In genomic region chr5:169978744-169979143, GRCh38 we compare ENCODE assay signal across 19 cellular contexts. TPM values are rescaled to one million over a fixed set of nuclear protein-coding genes. Genes with fewer than 3 reads are reported as not detected.
A peak's percentile ranks its signal among the peaks of the same experiment; 100 is the strongest.
DNase-seq lines count a peak whose midpoint lies in the region; TF ChIP-seq lines count a peak whose summit lies in the region.
"Had no signal": no experiment of that assay in that cellular context is flagged by ENCODE, and none has a peak within 500 bp of the region (broad histone marks: within the 10 kb centered on the region; RNA-seq: fewer than 3 reads in every experiment).

No MANE protein-coding gene starts in this region.

- H3K27ac Mint-ChIP-seq in CD8-positive, alpha-beta memory T cell, result no peak overlapping the region
- H3K27ac Mint-ChIP-seq: effector memory CD8-positive, alpha-beta T cell; progenitor cell of endocrine pancreas; stimulated activated naive CD8-positive, alpha-beta T cell treated with anti-CD3 and anti-CD28 coated beads, Interleukin-15, Interleukin-2, amounts not matched to agents 100 ng/mL and 50 ng/mL, for 24 hours had no signal

- TF ChIP-seq CTCF in AG09309 (IDR thresholded peaks at IDR 0.05; ENCODE audit: control insufficient read depth, insufficient read depth, low read depth, low read length, missing control alignments), result no peak

- H3K36me3 Mint-ChIP-seq in CD8-positive, alpha-beta memory T cell, result peaks cover 7 to 41% (median 10%) of the 10 kb centered on the region in 3 donors

- peaks cover 0 to 3% of the 10 kb centered on the region in 2 donors for H3K27me3 Mint-ChIP-seq in CD8-positive, alpha-beta memory T cell
- H3K27me3 Mint-ChIP-seq: effector memory CD8-positive, alpha-beta T cell; stimulated activated naive CD8-positive, alpha-beta T cell treated with anti-CD3 and anti-CD28 coated beads, Interleukin-15, Interleukin-2, amounts not matched to agents 100 ng/mL and 50 ng/mL, for 24 hours had no signal

- no peak overlapping the region for H3K4me3 Mint-ChIP-seq in CD8-positive, alpha-beta memory T cell
- H3K4me3 Mint-ChIP-seq: effector memory CD8-positive, alpha-beta T cell; stimulated activated naive CD8-positive, alpha-beta T cell treated with anti-CD3 and anti-CD28 coated beads, Interleukin-15, Interleukin-2, amounts not matched to agents 100 ng/mL and 50 ng/mL, for 24 hours had no signal

- H3K27ac ChIP-seq in mesodermal cell (ENCODE audit: low read depth, low read length, severe bottlenecking), result no peak overlapping the region
- H3K27ac ChIP-seq in CD8-positive, alpha-beta memory T cell (ENCODE audit: low read depth, low read length), result no peak overlapping the region
- H3K27ac ChIP-seq: C4-2B had no signal

- H3K9me3 ChIP-seq in endocrine pancreas (ENCODE audit: control insufficient read depth, low read length) (no peaks in the 10 kb centered on the region), mesodermal cell (ENCODE audit: control insufficient read depth, low read length) (no peaks in the 10 kb centered on the region)
- no peaks in the 10 kb centered on the region for H3K9me3 ChIP-seq in CD8-positive, alpha-beta memory T cell (ENCODE audit: low read length)
- H3K9me3 ChIP-seq: SJSA1 had no signal

- H3K4me3 ChIP-seq in AG09309 (ENCODE audit: control insufficient read depth, low read depth, low read length) (peak overlapping the region; percentile 68), endocrine pancreas (ENCODE audit: control insufficient read depth, insufficient read depth, low read length) (no peak overlapping the region), mesodermal cell (ENCODE audit: extremely low read depth, insufficient read depth, low read length, poor library complexity, severe bottlenecking) (peak overlapping the region; percentile 49)
- no peak overlapping the region for H3K4me3 ChIP-seq in CD8-positive, alpha-beta memory T cell (ENCODE audit: low read length)

- DNase-seq in AG09309 (ENCODE audit: low read depth) (no peak), NCI-H345 treated with DMSO at 0.1 percent for 48 hours (lab: John Stamatoyannopoulos, UW; ENCODE audit: unreplicated experiment) (peak; percentile 3), SK-N-DZ (ENCODE audit: low spot score) (no peak), NCI-H1105 treated with DMSO at 0.1 percent for 48 hours (lab: John Stamatoyannopoulos, UW) (no peak), UCSD-AML1 (lab: John Stamatoyannopoulos, UW; ENCODE audit: unreplicated experiment) (no peak)
- DNase-seq in CD8-positive, alpha-beta memory T cell, result no peak
- DNase-seq: activated CD4-positive, CD25-positive, alpha-beta regulatory T cell; effector memory CD8-positive, alpha-beta T cell; GDM1; H7; NCI-H1048; NCI-H748 treated with DMSO at 0.1 percent for 48 hours; stimulated activated CD4-positive, alpha-beta T cell treated with anti-CD3 and anti-CD28 coated beads, Interleukin-4, amount 100 ng/mL, for 4 hours had no signal

- CTCF ChIA-PET in CD8-positive, alpha-beta memory T cell (lab: Charles Lee), result no interaction called here

- WGBS in mesodermal cell (ENCODE audit: insufficient coverage in 2 of 2), 2 experiments, result 66 to 67% methylated on average over 5 to 6 of the region's 7 CpGs

- H3K36me3 ChIP-seq in endocrine pancreas (ENCODE audit: control insufficient read depth, insufficient read depth, low read length) (no peaks in the 10 kb centered on the region), mesodermal cell (ENCODE audit: control insufficient read depth, insufficient read depth, low read length) (no peaks in the 10 kb centered on the region)
- H3K36me3 ChIP-seq in CD8-positive, alpha-beta memory T cell (ENCODE audit: insufficient read depth, low read length), result peaks cover 10% of the 10 kb centered on the region
- H3K36me3 ChIP-seq: SJSA1 had no signal

- peak overlapping the region; percentile 19 for H3K9ac ChIP-seq in endocrine pancreas (ENCODE audit: control insufficient read depth, insufficient read depth, low read length)

- no peaks in the 10 kb centered on the region for H3K4me1 Mint-ChIP-seq in CD8-positive, alpha-beta memory T cell

- H3K27me3 ChIP-seq in endocrine pancreas (ENCODE audit: control insufficient read depth, insufficient read depth, low read length), result no peaks in the 10 kb centered on the region
- H3K27me3 ChIP-seq in CD8-positive, alpha-beta memory T cell (ENCODE audit: insufficient read depth, low read length, poor library complexity, severe bottlenecking), result no peaks in the 10 kb centered on the region
- H3K27me3 ChIP-seq: SJSA1 had no signal

- POLR2A ChIA-PET in CD8-positive, alpha-beta memory T cell (lab: Charles Lee), result no interaction called here

- peaks cover 4% of the 10 kb centered on the region for H3K4me1 ChIP-seq in endocrine pancreas (ENCODE audit: control insufficient read depth, insufficient read depth, low read length)
- H3K4me1 ChIP-seq in mesodermal cell (ENCODE audit: control insufficient read depth, insufficient read depth, low read length, poor library complexity, severe bottlenecking), result peaks cover 22% of the 10 kb centered on the region
- no peaks in the 10 kb centered on the region for H3K4me1 ChIP-seq in CD8-positive, alpha-beta memory T cell (ENCODE audit: insufficient read depth, low read length)

- no peaks in the 10 kb centered on the region for H3K9me3 Mint-ChIP-seq in CD8-positive, alpha-beta memory T cell
- H3K9me3 Mint-ChIP-seq: effector memory CD8-positive, alpha-beta T cell; stimulated activated naive CD8-positive, alpha-beta T cell treated with anti-CD3 and anti-CD28 coated beads, Interleukin-15, Interleukin-2, amounts not matched to agents 100 ng/mL and 50 ng/mL, for 24 hours had no signal

RNA-seq across cellular contexts. Expression of gene INSYN2B, which starts 1.6 kb away (rescaled TPM):
- polyA plus RNA-seq in mesodermal cell (2013, experiment 1 of 2), result 8.0 TPM
- 7.0 TPM for polyA plus RNA-seq in mesodermal cell (2013, experiment 2 of 2)
- polyA plus RNA-seq in SK-N-DZ (2014; cell fraction: cytosol; rRNA removed), result not detected in 2 replicates
- 0.09 and 0.41 TPM in 2 replicates for polyA plus RNA-seq in SK-N-DZ (2014; cell fraction: nucleus; rRNA removed)
- total RNA-seq in CD8-positive, alpha-beta memory T cell, result not detected
- polyA plus RNA-seq in CD8-positive, alpha-beta memory T cell, result not detected
- total RNA-seq: H7 had no signal

Comparison
In these comparisons a context has a peak if more than half of its experiments do, and no peak if none do; other contexts are left out.
1. H3K4me3 ChIP-seq: peak in AG09309 (single experiment) and mesodermal cell (single experiment); none in endocrine pancreas (single experiment) and CD8-positive, alpha-beta memory T cell (single experiment).